Comparison of ENCODE assay signal across 8 cellular contexts in the genomic region with DNA sequence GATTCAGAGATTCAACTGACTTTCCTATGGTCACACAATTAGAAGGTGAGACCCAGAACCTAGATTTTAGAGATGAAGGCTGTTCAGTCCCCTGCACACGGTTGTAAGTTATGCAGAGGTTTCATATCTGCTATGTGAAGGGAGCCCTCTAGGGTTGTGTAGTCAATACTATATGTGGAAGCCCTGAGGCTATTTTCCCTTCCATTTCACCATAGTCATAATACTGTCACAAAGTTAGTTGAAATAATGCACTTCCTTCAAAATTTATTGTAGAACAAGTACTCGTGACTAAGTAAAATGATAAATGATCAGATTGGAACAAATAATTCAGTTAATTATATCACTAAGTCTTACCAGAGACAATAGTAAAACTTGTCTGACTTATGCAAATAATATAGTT. TPM values are rescaled to one million over a fixed set of nuclear protein-coding genes. Genes with fewer than 3 reads are reported as not detected.
A peak's percentile ranks its signal among the peaks of the same experiment; 100 is the strongest.
DNase-seq lines count a peak whose midpoint lies in the region; ATAC-seq, FAIRE-seq and TF ChIP-seq lines count a peak whose summit lies in the region.

No MANE protein-coding gene starts in this region.

- TF ChIP-seq CTCF in GM12872 (IDR thresholded peaks at IDR 0.05; ENCODE audit: insufficient read depth, low read depth, low read length): peak; percentile 43; the same call in 2 of the 3 replicates
- peak; percentile 70 for TF ChIP-seq CTCF in chondrocyte (IDR thresholded peaks at IDR 0.05)

- H3K27ac ChIP-seq in small intestine (ENCODE audit: low read depth in 1 of 2, low read length in 1 of 2): no peak overlapping the region

- peak; percentile 90 for ATAC-seq in GM21390 (IDR thresholded peaks at IDR 0.05; ENCODE audit: unreplicated experiment)
- peak; percentile 82 for ATAC-seq in HG03571 (IDR thresholded peaks at IDR 0.05; ENCODE audit: unreplicated experiment)

- H3K4me3 ChIP-seq in small intestine (ENCODE audit: low read depth in 1 of 2, low read length in 2 of 2): no peak overlapping the region

- H3K36me3 Mint-ChIP-seq in chondrocyte (ENCODE audit: low read depth): peaks cover 2% of the 10 kb centered on the region

- peaks cover 2 to 3% of the 10 kb centered on the region in 2 donors for H3K4me1 ChIP-seq in small intestine (ENCODE audit: control insufficient read depth in 2 of 2, insufficient read depth in 1 of 2, low read depth in 1 of 2, low read length in 1 of 2)

- FAIRE-seq in small intestine (lab: Jason Lieb, UNC): no peak

- H3K27ac Mint-ChIP-seq in chondrocyte (ENCODE audit: unreplicated experiment): no peak overlapping the region

- no peaks in the 10 kb centered on the region for H3K27me3 ChIP-seq in small intestine (ENCODE audit: control insufficient read depth in 2 of 2, insufficient read depth in 2 of 2, low read length in 2 of 2)

- 17 to 27% (median 22%) methylated on average over 2 of the region's 2 CpGs for WGBS in small intestine, 3 donors

- H3K4me1 Mint-ChIP-seq in chondrocyte (ENCODE audit: low read depth): peaks cover 25% of the 10 kb centered on the region

- H3K9me3 ChIP-seq in small intestine (ENCODE audit: control insufficient read depth, low read depth): no peaks in the 10 kb centered on the region

- no peaks in the 10 kb centered on the region for H3K36me3 ChIP-seq in small intestine (ENCODE audit: control insufficient read depth in 2 of 2, insufficient read depth in 2 of 2, low read length in 2 of 2)

- no peaks in the 10 kb centered on the region for H3K27me3 Mint-ChIP-seq in chondrocyte (ENCODE audit: low read depth)

- no peaks in the 10 kb centered on the region for H3K9me3 Mint-ChIP-seq in chondrocyte (ENCODE audit: low read depth)

- DNase-seq in chondrocyte (ENCODE audit: low spot score): no peak
- DNase-seq in small intestine: peak; percentile 33
- no peak for DNase-seq in glomerular visceral epithelial cell (ENCODE audit: extremely low spot score)
- no peak for DNase-seq in cerebellar nuclear complex (lab: John Stamatoyannopoulos, UW)
- DNase-seq in AG20443 (ENCODE audit: low spot score): no peak

- no peak overlapping the region for H3K4me3 Mint-ChIP-seq in chondrocyte (ENCODE audit: unreplicated experiment)

RNA-seq across cellular contexts. Expression of a gene that starts 48.8 kb away (rescaled TPM):
- total RNA-seq in chondrocyte: 48.0 to 71.1 TPM (median 67.9 TPM) in 3 replicates
- 10 to 100 TPM in 1 of 3 donors, 1 to 10 TPM in 2; 4.3 to 19.0 (median 5.4) TPM for polyA plus RNA-seq in small intestine
